Comparison of ENCODE assay signal across 10 cellular contexts in the genomic region with DNA sequence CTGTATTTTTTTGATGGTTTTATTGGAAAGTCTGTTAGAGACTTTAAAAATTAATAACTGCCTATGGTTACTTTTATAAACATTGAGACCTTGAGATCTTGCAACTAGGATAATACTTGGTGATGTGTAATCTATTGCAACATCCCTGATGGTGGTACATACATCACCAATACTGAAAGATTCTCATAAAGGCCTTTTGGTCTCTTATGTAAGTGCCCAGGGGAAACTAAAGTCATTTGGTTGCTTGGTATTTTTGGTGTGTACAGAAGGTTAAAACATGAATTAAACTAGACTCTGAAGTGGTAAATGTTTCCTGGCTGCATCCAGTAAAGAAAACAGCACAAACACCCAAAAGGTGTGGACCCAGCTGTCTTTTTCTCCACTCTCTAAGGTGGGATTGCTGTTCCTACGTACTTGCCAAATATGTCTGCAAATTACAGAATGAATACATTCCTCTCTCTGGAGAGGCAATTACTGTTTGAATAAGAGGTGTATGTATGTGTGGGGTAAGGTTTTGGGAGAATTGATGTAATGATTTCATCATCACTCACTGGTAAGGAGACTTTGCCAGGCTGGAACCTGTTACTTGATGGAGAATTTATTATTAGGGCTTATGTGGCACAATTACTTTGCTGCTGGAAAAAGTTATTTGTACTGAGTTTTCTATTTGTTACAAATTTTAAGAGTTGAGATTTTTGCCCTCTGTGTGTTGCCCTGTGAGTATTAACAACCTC. TPM values are rescaled to one million over a fixed set of nuclear protein-coding genes. Genes with fewer than 3 reads are reported as not detected.
DNase-seq lines count a peak whose midpoint lies in the region; ATAC-seq and TF ChIP-seq lines count a peak whose summit lies in the region.
"Had no signal": no experiment of that assay in that cellular context is flagged by ENCODE, and none has a peak within 500 bp of the region (broad histone marks: within the 10 kb centered on the region; RNA-seq: fewer than 3 reads in every experiment).

No MANE protein-coding gene starts in this region.

- H3K9me3 Mint-ChIP-seq in nephron progenitor cell = no peaks in the 10 kb centered on the region

- no peaks in the 10 kb centered on the region for H3K36me3 Mint-ChIP-seq in nephron progenitor cell (ENCODE audit: low read depth)

- TF ChIP-seq CTCF in GM12875 (IDR thresholded peaks at IDR 0.05; ENCODE audit: borderline replicate concordance, insufficient read depth, low read depth, low read length) (no peak), nephron progenitor cell (IDR thresholded peaks at IDR 0.05) (no peak), uterus (IDR thresholded peaks at IDR 0.05) (no peak)

- H3K4me1 ChIP-seq in adipocyte (ENCODE audit: control insufficient read depth, insufficient read depth, low read length) (peaks cover 36% of the 10 kb centered on the region), uterus (peaks cover 0 to 10% of the 10 kb centered on the region in 2 donors)

- peak overlapping the region; percentile 58 for H3K4me3 Mint-ChIP-seq in nephron progenitor cell

- no peaks in the 10 kb centered on the region for H3K9me3 ChIP-seq in adipocyte (ENCODE audit: control insufficient read depth, low read length)
- H3K9me3 ChIP-seq in uterus = no peaks in the 10 kb centered on the region

- H3K27me3 Mint-ChIP-seq in nephron progenitor cell (ENCODE audit: low read depth, poor library complexity) = no peaks in the 10 kb centered on the region

- DNase-seq in NCI-H1436 (lab: John Stamatoyannopoulos, UW) = peak; percentile 60
- DNase-seq in adipocyte (ENCODE audit: low read depth) = peak; percentile 45
- DNase-seq in nephron progenitor cell = no peak
- DNase-seq in C1 segment of cervical spinal cord (lab: John Stamatoyannopoulos, UW) = no peak
- no peak for DNase-seq in uterus
- DNase-seq: aorta, head of caudate nucleus, NCI-H446 treated with DMSO at 0.1 percent for 48 hours had no signal

- TF ChIP-seq POLR2A in uterus (IDR thresholded peaks at IDR 0.05) = no peak

- H3K36me3 ChIP-seq in adipocyte (ENCODE audit: control insufficient read depth, insufficient read depth, low read length, severe bottlenecking) (no peaks in the 10 kb centered on the region), uterus (no peaks in the 10 kb centered on the region)

- H3K27ac ChIP-seq in uterus = peak overlapping the region in 1 of 2 donors; percentile 7

- H3K27me3 ChIP-seq in adipocyte (replicated peaks; ENCODE audit: control insufficient read depth, insufficient read depth, low read length) (no peaks in the 10 kb centered on the region), uterus (no peaks in the 10 kb centered on the region)

- no peak for ATAC-seq in HG03342 (IDR thresholded peaks at IDR 0.05; ENCODE audit: unreplicated experiment)

- H3K9ac ChIP-seq in adipocyte (ENCODE audit: low read length) = no peak overlapping the region

- H3K4me1 Mint-ChIP-seq in nephron progenitor cell = peaks cover 55% of the 10 kb centered on the region

- intact Hi-C loops in uterus (cut with DNase I; ENCODE audit: low total_unique reads) = no loop called here

- H3K27ac Mint-ChIP-seq in nephron progenitor cell = no peak overlapping the region

- H3K4me3 ChIP-seq in GM12875 (ENCODE audit: low read depth, low read length) (peak overlapping the region; percentile 91), adipocyte (ENCODE audit: low read length) (no peak overlapping the region), uterus (no peak overlapping the region)

RNA-seq across cellular contexts. Expression of a gene that starts 3.6 kb away (rescaled TPM):
- total RNA-seq in uterus = 10 to 100 TPM; 15.9 to 42.4 (median 25.5) TPM

Comparison
In these comparisons a context has a peak if more than half of its experiments do, and no peak if none do; other contexts are left out.
1. DNase-seq: peak in NCI-H1436 (single experiment) and adipocyte (single experiment); none in nephron progenitor cell (single experiment), C1 segment of cervical spinal cord (0 of 14) and uterus (0 of 2).